Comparison of ENCODE assay signal across 9 cellular contexts in genomic region chr2:216215991-216216390, GRCh38.
DNase-seq lines count a peak whose midpoint lies in the region; ATAC-seq and TF ChIP-seq lines count a peak whose summit lies in the region.
"Had no signal": no experiment of that assay in that cellular context is flagged by ENCODE, and none has a peak within 500 bp of the region (broad histone marks: within the 10 kb centered on the region; RNA-seq: fewer than 3 reads in every experiment).

No MANE protein-coding gene starts in this region.

- no peaks in the 10 kb centered on the region for H3K27me3 ChIP-seq in lower lobe of right lung (ENCODE audit: low read depth)
- no peaks in the 10 kb centered on the region for H3K27me3 ChIP-seq in dorsolateral prefrontal cortex

- peak overlapping the region; percentile 52 for H3K27ac Mint-ChIP-seq in activated T-helper 1 cell treated with anti-CD3 and anti-CD28 coated beads, Interleukin-12 subunit alpha, Interleukin-12 subunit beta, Interleukin-2, Interleukin-4 antibody, amounts not matched to agents 30 ng/mL and 10 ng/mL and 1 ng/mL, durations not matched to agents 14 hours and 24 hours and 36 hours

- H3K4me1 ChIP-seq in lower lobe of right lung = peaks cover 7% of the 10 kb centered on the region
- H3K4me1 ChIP-seq: HAP-1 had no signal

- H3K9me3 Mint-ChIP-seq in activated T-helper 1 cell treated with anti-CD3 and anti-CD28 coated beads, Interleukin-12 subunit alpha, Interleukin-12 subunit beta, Interleukin-2, Interleukin-4 antibody, amounts not matched to agents 30 ng/mL and 10 ng/mL and 1 ng/mL, durations not matched to agents 14 hours and 24 hours and 36 hours = no peaks in the 10 kb centered on the region

- H3K4me3 ChIP-seq in lower lobe of right lung = no peak overlapping the region
- no peak overlapping the region for H3K4me3 ChIP-seq in dorsolateral prefrontal cortex
- H3K4me3 ChIP-seq: HAP-1 had no signal

- H3K9me3 ChIP-seq in lower lobe of right lung = no peaks in the 10 kb centered on the region
- H3K9me3 ChIP-seq: HAP-1 had no signal

- no peak overlapping the region for H3K4me3 Mint-ChIP-seq in activated T-helper 1 cell treated with anti-CD3 and anti-CD28 coated beads, Interleukin-12 subunit alpha, Interleukin-12 subunit beta, Interleukin-2, Interleukin-4 antibody, amounts not matched to agents 30 ng/mL and 10 ng/mL and 1 ng/mL, durations not matched to agents 14 hours and 24 hours and 36 hours

- DNase-seq in ELR (ENCODE audit: low read depth) (peak; percentile 71), HuH-7 (ENCODE audit: low spot score) (peak; percentile 14), lower lobe of right lung (no peak), dorsolateral prefrontal cortex (no peak)
- DNase-seq in activated T-helper 1 cell treated with anti-CD3 and anti-CD28 coated beads, Interleukin-12 subunit alpha, Interleukin-12 subunit beta, Interleukin-2, Interleukin-4 antibody, amounts not matched to agents 30 ng/mL and 10 ng/mL and 1 ng/mL, durations not matched to agents 14 hours and 24 hours and 36 hours (ENCODE audit: low spot score) = no peak
- no peak for DNase-seq in activated CD4-positive, alpha-beta T cell treated with anti-CD3 and anti-CD28 coated beads for 1 hour
- no peak for DNase-seq in activated CD4-positive, alpha-beta T cell treated with anti-CD3 and anti-CD28 coated beads, Interleukin-2, amount 50 U/mL, for 48 hours

- H3K36me3 Mint-ChIP-seq in activated T-helper 1 cell treated with anti-CD3 and anti-CD28 coated beads, Interleukin-12 subunit alpha, Interleukin-12 subunit beta, Interleukin-2, Interleukin-4 antibody, amounts not matched to agents 30 ng/mL and 10 ng/mL and 1 ng/mL, durations not matched to agents 14 hours and 24 hours and 36 hours (ENCODE audit: low read depth) = peaks cover 39% of the 10 kb centered on the region

- H3K4me1 Mint-ChIP-seq in activated T-helper 1 cell treated with anti-CD3 and anti-CD28 coated beads, Interleukin-12 subunit alpha, Interleukin-12 subunit beta, Interleukin-2, Interleukin-4 antibody, amounts not matched to agents 30 ng/mL and 10 ng/mL and 1 ng/mL, durations not matched to agents 14 hours and 24 hours and 36 hours (ENCODE audit: low read depth) = peaks cover 53% of the 10 kb centered on the region

- H3K27me3 Mint-ChIP-seq in activated T-helper 1 cell treated with anti-CD3 and anti-CD28 coated beads, Interleukin-12 subunit alpha, Interleukin-12 subunit beta, Interleukin-2, Interleukin-4 antibody, amounts not matched to agents 30 ng/mL and 10 ng/mL and 1 ng/mL, durations not matched to agents 14 hours and 24 hours and 36 hours (ENCODE audit: insufficient read depth) = no peaks in the 10 kb centered on the region

- ATAC-seq in lower lobe of right lung (no peak), GM19463 (IDR thresholded peaks at IDR 0.05; ENCODE audit: unreplicated experiment) (no peak)

- intact Hi-C loops in activated T-helper 1 cell treated with anti-CD3 and anti-CD28 coated beads, Interleukin-12 subunit alpha, Interleukin-12 subunit beta, Interleukin-2, Interleukin-4 antibody, amounts not matched to agents 30 ng/mL and 10 ng/mL and 1 ng/mL, durations not matched to agents 14 hours and 24 hours and 36 hours (cut with micrococcal nuclease) = loop anchor here (5.0 kb wide), 1 partner anchor 451 kb away; no protein-coding TSS in a partner anchor
- intact Hi-C loops in lower lobe of right lung (cut with DNase I) (no loop called here), dorsolateral prefrontal cortex (cut with DNase I) (no loop called here)

- TF ChIP-seq CTCF in lower lobe of right lung (IDR thresholded peaks at IDR 0.05) (peak; percentile 12), dorsolateral prefrontal cortex (IDR thresholded peaks at IDR 0.05 in 54 of 56, conservative IDR thresholded peaks at IDR 0.05 in 2 of 56; ENCODE audit: low read depth in 1 of 56, partially characterized antibody in 56 of 56) (peak in 5 of 56 donors; percentile 5 to 40 (median 29))

- H3K36me3 ChIP-seq in lower lobe of right lung = no peaks in the 10 kb centered on the region

- H3K27ac ChIP-seq in lower lobe of right lung = no peak overlapping the region
- no peak overlapping the region for H3K27ac ChIP-seq in dorsolateral prefrontal cortex

Comparison
In these comparisons a context has a peak if more than half of its experiments do, and no peak if none do; other contexts are left out.
1. DNase-seq: peak in ELR (single experiment) and HuH-7 (single experiment); none in activated T-helper 1 cell treated with anti-CD3 and anti-CD28 coated beads, Interleukin-12 subunit alpha, Interleukin-12 subunit beta, Interleukin-2, Interleukin-4 antibody, amounts not matched to agents 30 ng/mL and 10 ng/mL and 1 ng/mL, durations not matched to agents 14 hours and 24 hours and 36 hours (single experiment), lower lobe of right lung (single experiment), activated CD4-positive, alpha-beta T cell treated with anti-CD3 and anti-CD28 coated beads for 1 hour (single experiment), dorsolateral prefrontal cortex (0 of 10) and activated CD4-positive, alpha-beta T cell treated with anti-CD3 and anti-CD28 coated beads, Interleukin-2, amount 50 U/mL, for 48 hours (0 of 2).